Comparison of ENCODE assay signal across 10 cellular contexts in the genomic region with DNA sequence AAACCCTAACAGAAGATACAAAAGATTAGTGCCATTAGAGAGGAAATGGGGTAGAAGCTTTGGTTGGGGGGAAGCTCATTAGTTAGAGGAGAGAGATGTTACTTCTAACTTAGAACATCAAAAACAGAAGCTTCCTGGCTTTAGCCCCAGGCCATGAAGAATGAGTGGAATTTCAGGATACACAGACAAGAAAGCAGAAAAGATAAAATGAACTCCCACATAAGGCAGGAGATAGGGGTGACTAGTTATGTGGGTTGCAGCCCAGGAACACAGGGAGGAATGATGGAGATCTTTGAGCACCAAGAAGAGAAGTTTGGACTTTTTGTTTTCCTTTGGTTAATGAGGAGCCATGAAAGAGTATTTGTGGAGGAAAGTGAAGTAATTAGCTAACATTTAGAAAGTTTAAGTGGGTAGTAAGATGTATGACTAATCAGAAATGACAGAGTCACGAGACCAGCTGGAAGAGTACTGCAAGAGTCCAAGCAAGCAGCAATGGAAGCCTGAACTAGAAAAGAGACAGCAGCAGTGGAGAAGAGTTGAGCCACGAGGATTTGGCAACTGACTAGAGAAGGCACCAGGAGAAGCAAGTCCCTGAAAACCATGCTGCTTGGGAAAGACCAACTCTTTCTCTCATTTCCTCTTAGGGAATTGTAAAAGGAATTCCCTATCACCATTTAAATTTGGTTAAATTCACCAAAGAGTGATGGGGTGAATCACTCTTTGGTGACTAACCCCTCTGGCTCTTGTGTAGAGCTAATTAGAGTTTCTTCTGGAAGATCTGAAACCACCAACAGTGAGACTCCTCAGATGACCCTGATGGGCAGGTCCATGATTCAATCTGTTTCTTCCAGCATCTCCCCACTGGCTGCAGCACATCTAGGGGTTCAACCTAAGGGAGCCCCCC.
DNase-seq lines count a peak whose midpoint lies in the region; ATAC-seq, FAIRE-seq and TF ChIP-seq lines count a peak whose summit lies in the region.
"Had no signal": no experiment of that assay in that cellular context is flagged by ENCODE, and none has a peak within 500 bp of the region (broad histone marks: within the 10 kb centered on the region; RNA-seq: fewer than 3 reads in every experiment).

No MANE protein-coding gene starts in this region.

- no peak overlapping the region for H3K4me3 ChIP-seq in AG09309 (ENCODE audit: control insufficient read depth, low read depth, low read length)
- no peak overlapping the region for H3K4me3 ChIP-seq in mesodermal cell (ENCODE audit: extremely low read depth, insufficient read depth, low read length, poor library complexity, severe bottlenecking)

- H3K4me1 ChIP-seq in mesodermal cell (ENCODE audit: control insufficient read depth, insufficient read depth, low read length, poor library complexity, severe bottlenecking) = peaks cover 76% of the 10 kb centered on the region

- H3K36me3 Mint-ChIP-seq in brain (no peaks in the 10 kb centered on the region), T-cell (no peaks in the 10 kb centered on the region)
- no peaks in the 10 kb centered on the region for H3K36me3 Mint-ChIP-seq in activated T-helper 1 cell treated with anti-CD3 and anti-CD28 coated beads, Interleukin-12 subunit alpha, Interleukin-12 subunit beta, Interleukin-2, Interleukin-4 antibody, amounts not matched to agents 30 ng/mL and 10 ng/mL and 1 ng/mL, durations not matched to agents 14 hours and 24 hours and 36 hours (ENCODE audit: low read depth)
- H3K36me3 Mint-ChIP-seq: stimulated activated memory B cell treated with anti-CD40 and anti-IgM and Interleukin-4, amounts not matched to agents 10 μg/mL and 1 μg/mL and 100 μg/mL, for 72 hours had no signal

- H3K27me3 Mint-ChIP-seq in brain (no peaks in the 10 kb centered on the region), T-cell (peaks cover 3 to 5% of the 10 kb centered on the region in 2 donors)
- peaks cover 2% of the 10 kb centered on the region for H3K27me3 Mint-ChIP-seq in activated T-helper 1 cell treated with anti-CD3 and anti-CD28 coated beads, Interleukin-12 subunit alpha, Interleukin-12 subunit beta, Interleukin-2, Interleukin-4 antibody, amounts not matched to agents 30 ng/mL and 10 ng/mL and 1 ng/mL, durations not matched to agents 14 hours and 24 hours and 36 hours (ENCODE audit: insufficient read depth)

- no peaks in the 10 kb centered on the region for H3K36me3 ChIP-seq in mesodermal cell (ENCODE audit: control insufficient read depth, insufficient read depth, low read length)

- H3K4me1 Mint-ChIP-seq in brain (peaks cover 49% of the 10 kb centered on the region), T-cell (no peaks in the 10 kb centered on the region)
- no peaks in the 10 kb centered on the region for H3K4me1 Mint-ChIP-seq in activated T-helper 1 cell treated with anti-CD3 and anti-CD28 coated beads, Interleukin-12 subunit alpha, Interleukin-12 subunit beta, Interleukin-2, Interleukin-4 antibody, amounts not matched to agents 30 ng/mL and 10 ng/mL and 1 ng/mL, durations not matched to agents 14 hours and 24 hours and 36 hours (ENCODE audit: low read depth)

- CTCF ChIA-PET in T-cell (lab: Charles Lee) = interaction anchor here in 1 of 2 donors (1.2 kb wide), 1 partner anchor 66 kb away, joined by 3 read pairs; no protein-coding TSS in a partner anchor

- H3K27ac ChIP-seq in mesodermal cell (ENCODE audit: low read depth, low read length, severe bottlenecking) = peak overlapping the region; percentile 91

- whole genome bisulfite sequencing in mesodermal cell (ENCODE audit: insufficient coverage in 2 of 2), 2 experiments = 79 to 90% methylated on average over 2 of the region's 2 CpGs

- H3K9me3 ChIP-seq in mesodermal cell (ENCODE audit: control insufficient read depth, low read length) = no peaks in the 10 kb centered on the region

- ATAC-seq in left ventricle myocardium superior = no peak
- no peak for ATAC-seq in T-cell (replicated peaks in 1 of 4)
- no peak for ATAC-seq in GM19324 (IDR thresholded peaks at IDR 0.05; ENCODE audit: low FRiP score, unreplicated experiment)
- ATAC-seq: stimulated activated memory B cell treated with anti-CD40 and anti-IgM and Interleukin-4, amounts not matched to agents 10 μg/mL and 1 μg/mL and 100 μg/mL, for 72 hours had no signal

- intact Hi-C loops in left ventricle myocardium superior (cut with micrococcal nuclease) = no loop called here
- intact Hi-C loops in activated T-helper 1 cell treated with anti-CD3 and anti-CD28 coated beads, Interleukin-12 subunit alpha, Interleukin-12 subunit beta, Interleukin-2, Interleukin-4 antibody, amounts not matched to agents 30 ng/mL and 10 ng/mL and 1 ng/mL, durations not matched to agents 14 hours and 24 hours and 36 hours (cut with micrococcal nuclease) = no loop called here

- TF ChIP-seq CTCF in AG09309 (IDR thresholded peaks at IDR 0.05; ENCODE audit: control insufficient read depth, insufficient read depth, low read depth, low read length, missing control alignments) (no peak), brain (conservative IDR thresholded peaks at IDR 0.05) (no peak)

- H3K4me3 Mint-ChIP-seq in brain (no peak overlapping the region), T-cell (no peak overlapping the region)
- H3K4me3 Mint-ChIP-seq in activated T-helper 1 cell treated with anti-CD3 and anti-CD28 coated beads, Interleukin-12 subunit alpha, Interleukin-12 subunit beta, Interleukin-2, Interleukin-4 antibody, amounts not matched to agents 30 ng/mL and 10 ng/mL and 1 ng/mL, durations not matched to agents 14 hours and 24 hours and 36 hours = no peak overlapping the region
- H3K4me3 Mint-ChIP-seq: stimulated activated memory B cell treated with anti-CD40 and anti-IgM and Interleukin-4, amounts not matched to agents 10 μg/mL and 1 μg/mL and 100 μg/mL, for 72 hours had no signal

- no peak for FAIRE-seq in HTR-8/SVneo (lab: Jason Lieb, UNC)

- H3K9me3 Mint-ChIP-seq in brain (no peaks in the 10 kb centered on the region), T-cell (no peaks in the 10 kb centered on the region)
- H3K9me3 Mint-ChIP-seq in activated T-helper 1 cell treated with anti-CD3 and anti-CD28 coated beads, Interleukin-12 subunit alpha, Interleukin-12 subunit beta, Interleukin-2, Interleukin-4 antibody, amounts not matched to agents 30 ng/mL and 10 ng/mL and 1 ng/mL, durations not matched to agents 14 hours and 24 hours and 36 hours = no peaks in the 10 kb centered on the region
- H3K9me3 Mint-ChIP-seq: stimulated activated memory B cell treated with anti-CD40 and anti-IgM and Interleukin-4, amounts not matched to agents 10 μg/mL and 1 μg/mL and 100 μg/mL, for 72 hours had no signal

- peak overlapping the region in 3 of 5 experiments; percentile 8 to 42 (median 23) for H3K27ac Mint-ChIP-seq in brain
- no peak overlapping the region for H3K27ac Mint-ChIP-seq in T-cell
- H3K27ac Mint-ChIP-seq in activated T-helper 1 cell treated with anti-CD3 and anti-CD28 coated beads, Interleukin-12 subunit alpha, Interleukin-12 subunit beta, Interleukin-2, Interleukin-4 antibody, amounts not matched to agents 30 ng/mL and 10 ng/mL and 1 ng/mL, durations not matched to agents 14 hours and 24 hours and 36 hours = no peak overlapping the region
- H3K27ac Mint-ChIP-seq: stimulated activated memory B cell treated with anti-CD40 and anti-IgM and Interleukin-4, amounts not matched to agents 10 μg/mL and 1 μg/mL and 100 μg/mL, for 72 hours had no signal

- DNase-seq in AG09309 (ENCODE audit: low read depth) = peak; percentile 88
- peak; percentile 57 for DNase-seq in HTR-8/SVneo (ENCODE audit: insufficient read length, low spot score)
- DNase-seq in left ventricle myocardium superior = no peak
- no peak for DNase-seq in T-cell
- DNase-seq in activated T-helper 1 cell treated with anti-CD3 and anti-CD28 coated beads, Interleukin-12 subunit alpha, Interleukin-12 subunit beta, Interleukin-2, Interleukin-4 antibody, amounts not matched to agents 30 ng/mL and 10 ng/mL and 1 ng/mL, durations not matched to agents 14 hours and 24 hours and 36 hours (ENCODE audit: low spot score) = no peak
- DNase-seq: dermis blood vessel endothelial cell had no signal

- POLR2A ChIA-PET in T-cell (lab: Charles Lee) = interaction anchor here in 1 of 2 donors (0.6 kb wide), 1 partner anchor 933 kb away, joined by 3 read pairs; no protein-coding TSS in a partner anchor

Comparison
In these comparisons a context has a peak if more than half of its experiments do, and no peak if none do; other contexts are left out.
1. DNase-seq: peak in AG09309 (single experiment) and HTR-8/SVneo (single experiment); none in left ventricle myocardium superior (single experiment), T-cell (0 of 34) and activated T-helper 1 cell treated with anti-CD3 and anti-CD28 coated beads, Interleukin-12 subunit alpha, Interleukin-12 subunit beta, Interleukin-2, Interleukin-4 antibody, amounts not matched to agents 30 ng/mL and 10 ng/mL and 1 ng/mL, durations not matched to agents 14 hours and 24 hours and 36 hours (single experiment).
2. H3K27ac Mint-ChIP-seq: peak in brain (3 of 5); none in T-cell (0 of 2) and activated T-helper 1 cell treated with anti-CD3 and anti-CD28 coated beads, Interleukin-12 subunit alpha, Interleukin-12 subunit beta, Interleukin-2, Interleukin-4 antibody, amounts not matched to agents 30 ng/mL and 10 ng/mL and 1 ng/mL, durations not matched to agents 14 hours and 24 hours and 36 hours (single experiment).